8 cellular contexts compared by ENCODE assay signal in the genomic region with DNA sequence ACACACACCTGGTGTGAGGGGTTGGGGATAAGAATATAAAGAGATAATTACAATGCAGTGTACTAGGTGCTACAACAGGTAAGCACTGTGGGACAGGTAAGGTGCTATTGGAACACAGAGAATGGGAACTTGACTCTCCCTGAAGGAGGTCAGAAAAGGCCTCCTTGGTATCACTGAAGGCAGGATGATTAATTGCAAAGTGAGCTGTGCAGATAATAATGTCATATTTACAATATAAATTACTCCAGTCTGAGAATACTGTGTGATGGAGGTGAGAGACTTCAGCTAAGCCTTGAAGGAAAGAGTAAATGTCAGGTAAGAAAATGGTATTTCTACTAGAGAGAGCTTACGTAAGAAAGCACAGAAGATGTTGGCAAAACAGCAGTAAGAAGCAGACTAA.
"Had no signal": no experiment of that assay in that cellular context is flagged by ENCODE, and none has a peak within 500 bp of the region (broad histone marks: within the 10 kb centered on the region; RNA-seq: fewer than 3 reads in every experiment).

No MANE protein-coding gene starts in this region.

- DNase-seq: H9, HCEC 1CT, IMR-90, KBM-7 had no signal

- FAIRE-seq: H1, HTR-8/SVneo had no signal

- H3K27ac Mint-ChIP-seq: GM23338, H9 had no signal

- H3K27ac ChIP-seq: KMS-11 had no signal

- H3K9ac ChIP-seq: KMS-11 had no signal

- H3K4me3 Mint-ChIP-seq: GM23338, H9 had no signal

- H3K9me3 Mint-ChIP-seq: GM23338, H9 had no signal

- H2AFZ ChIP-seq: GM23338 had no signal

- H3K4me3 ChIP-seq: GM23338 had no signal

- H3K4me2 ChIP-seq: GM23338, KMS-11 had no signal
